Comparison of ENCODE assay signal across 30 cellular contexts in the genomic region with DNA sequence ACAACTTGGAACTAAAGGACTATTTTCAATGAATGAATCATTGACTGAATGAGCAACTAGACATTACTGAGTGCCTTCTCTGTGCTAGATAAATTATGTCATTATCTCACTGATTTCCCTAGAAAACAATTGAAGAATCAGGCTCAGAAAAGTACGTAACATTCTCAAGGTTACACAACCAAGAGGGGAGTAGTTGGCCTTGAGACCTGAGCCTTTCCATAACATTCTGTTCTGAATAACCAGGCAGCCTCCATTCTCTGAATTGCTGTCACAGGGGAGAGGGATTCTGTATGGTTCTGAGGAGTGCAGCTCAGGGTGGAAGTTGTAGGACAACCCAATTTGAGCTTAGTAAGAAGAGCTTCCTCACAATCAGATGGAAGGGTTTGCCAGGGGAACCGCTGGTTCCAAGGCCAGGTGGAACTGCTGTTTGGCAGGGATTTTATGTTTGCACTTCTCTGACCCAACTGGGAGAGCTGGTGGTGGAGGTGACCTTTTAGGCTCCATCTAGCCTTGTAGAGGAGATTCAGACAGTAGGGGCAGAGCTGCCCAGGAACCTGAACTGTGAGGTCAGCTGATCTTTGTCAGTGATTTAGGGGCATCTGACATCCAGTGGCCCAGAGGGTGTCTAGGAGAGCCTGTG. TPM values are rescaled to one million over a fixed set of nuclear protein-coding genes. Genes with fewer than 3 reads are reported as not detected.
A peak's percentile ranks its signal among the peaks of the same experiment; 100 is the strongest.
DNase-seq lines count a peak whose midpoint lies in the region; ATAC-seq and TF ChIP-seq lines count a peak whose summit lies in the region.
"Had no signal": no experiment of that assay in that cellular context is flagged by ENCODE, and none has a peak within 500 bp of the region (broad histone marks: within the 10 kb centered on the region; RNA-seq: fewer than 3 reads in every experiment).

No MANE protein-coding gene starts in this region.

- no peaks in the 10 kb centered on the region for H3K27me3 Mint-ChIP-seq in activated T-cell treated with anti-CD3 and anti-CD28 coated beads, Interleukin-2, amount 50 U/mL, for 72 hours (ENCODE audit: low read depth)
- H3K27me3 Mint-ChIP-seq in activated CD8-positive, alpha-beta T cell treated with anti-CD3 and anti-CD28 coated beads for 36 hours: no peaks in the 10 kb centered on the region
- H3K27me3 Mint-ChIP-seq: central memory CD8-positive, alpha-beta T cell; naive B cell had no signal

- H3K27ac ChIP-seq in spleen: peak overlapping the region in 5 of 8 donors; percentile 5 to 51 (median 25)
- no peak overlapping the region for H3K27ac ChIP-seq in hepatocyte
- H3K27ac ChIP-seq: gastroesophageal sphincter, left ventricle myocardium inferior, PC-9, skin epidermis, tibial nerve had no signal

- intact Hi-C loops in activated CD8-positive, alpha-beta T cell treated with anti-CD3 and anti-CD28 coated beads for 36 hours (cut with micrococcal nuclease): no loop called here
- intact Hi-C loops in spleen (cut with DNase I; ENCODE audit: low total_unique reads): no loop called here

- no peak overlapping the region for H3K4me3 Mint-ChIP-seq in activated T-cell treated with anti-CD3 and anti-CD28 coated beads, Interleukin-2, amount 50 U/mL, for 72 hours
- H3K4me3 Mint-ChIP-seq in activated CD8-positive, alpha-beta T cell treated with anti-CD3 and anti-CD28 coated beads for 36 hours: no peak overlapping the region
- H3K4me3 Mint-ChIP-seq: central memory CD8-positive, alpha-beta T cell; H9; mesothelial cell of epicardium; naive B cell; WTC11 had no signal

- H3K4me3 ChIP-seq in spleen: no peak overlapping the region
- H3K4me3 ChIP-seq in hepatocyte: no peak overlapping the region
- H3K4me3 ChIP-seq: gastroesophageal sphincter, left ventricle myocardium inferior, PC-9, skin epidermis, tibial nerve had no signal

- H4K20me1 ChIP-seq in hepatocyte (ENCODE audit: insufficient read depth, poor library complexity, severe bottlenecking): no peaks in the 10 kb centered on the region

- no peak overlapping the region for H3K4me2 ChIP-seq in hepatocyte
- H3K4me2 ChIP-seq: PC-9 had no signal

- H3K9me3 ChIP-seq in spleen (no peaks in the 10 kb centered on the region), hepatocyte (ENCODE audit: low read depth) (no peaks in the 10 kb centered on the region)
- H3K9me3 ChIP-seq: BE2C, Caco-2, gastroesophageal sphincter, left ventricle myocardium inferior, tibial nerve had no signal

- H2AFZ ChIP-seq in hepatocyte: no peak overlapping the region
- H2AFZ ChIP-seq: PC-9 had no signal

- H3K4me1 Mint-ChIP-seq in activated T-cell treated with anti-CD3 and anti-CD28 coated beads, Interleukin-2, amount 50 U/mL, for 72 hours (ENCODE audit: low read depth): peaks cover 21% of the 10 kb centered on the region
- H3K4me1 Mint-ChIP-seq in activated CD8-positive, alpha-beta T cell treated with anti-CD3 and anti-CD28 coated beads for 36 hours (ENCODE audit: low read depth): peaks cover 17% of the 10 kb centered on the region
- H3K4me1 Mint-ChIP-seq: H9, mesothelial cell of epicardium, WTC11 had no signal

- no peaks in the 10 kb centered on the region for H3K9me2 ChIP-seq in hepatocyte (replicated peaks; ENCODE audit: insufficient read depth)

- H3K27me3 ChIP-seq in spleen (replicated peaks in 1 of 7) (no peaks in the 10 kb centered on the region), hepatocyte (no peaks in the 10 kb centered on the region)
- H3K27me3 ChIP-seq: BE2C, gastroesophageal sphincter, tibial nerve had no signal

- H3K36me3 ChIP-seq in spleen (peaks cover 0 to 93% (median 70%) of the 10 kb centered on the region in 6 donors), hepatocyte (replicated peaks; ENCODE audit: insufficient read depth, low read depth) (no peaks in the 10 kb centered on the region)

- peak overlapping the region; percentile 30 for H3K27ac Mint-ChIP-seq in activated T-cell treated with anti-CD3 and anti-CD28 coated beads, Interleukin-2, amount 50 U/mL, for 72 hours
- peak overlapping the region; percentile 35 for H3K27ac Mint-ChIP-seq in activated CD8-positive, alpha-beta T cell treated with anti-CD3 and anti-CD28 coated beads for 36 hours
- H3K27ac Mint-ChIP-seq: mesothelial cell of epicardium, WTC11 had no signal

- DNase-seq in activated T-cell treated with anti-CD3 and anti-CD28 coated beads, Interleukin-2, amount 50 U/mL, for 72 hours: no peak
- no peak for DNase-seq in activated T-cell treated with anti-CD3 and anti-CD28 coated beads, Interleukin-2, amount 50 U/mL, for 48 hours
- no peak for DNase-seq in activated CD8-positive, alpha-beta T cell treated with anti-CD3 and anti-CD28 coated beads for 36 hours
- DNase-seq in left lobe of liver (ENCODE audit: low spot score): peak; percentile 85
- no peak for DNase-seq in spleen
- no peak for DNase-seq in NCI-H1694 (lab: John Stamatoyannopoulos, UW)
- DNase-seq in NOMO-1 (lab: John Stamatoyannopoulos, UW; ENCODE audit: unreplicated experiment in 2 of 2): no peak
- DNase-seq in hepatocyte (ENCODE audit: low spot score): no peak
- DNase-seq: activated naive CD4-positive, alpha-beta T cell; BE2C; Caco-2; dermis blood vessel endothelial cell; DMS79; GDM1; H9; hippocampal formation; left ventricle myocardium inferior; naive B cell; NCI-H1105; NCI-H1930; NCI-H524 treated with DMSO at 0.1 percent for 48 hours; PC-9; T1000 had no signal

- H3K9me3 Mint-ChIP-seq in activated T-cell treated with anti-CD3 and anti-CD28 coated beads, Interleukin-2, amount 50 U/mL, for 72 hours: no peaks in the 10 kb centered on the region
- H3K9me3 Mint-ChIP-seq in activated CD8-positive, alpha-beta T cell treated with anti-CD3 and anti-CD28 coated beads for 36 hours: no peaks in the 10 kb centered on the region
- H3K9me3 Mint-ChIP-seq: central memory CD8-positive, alpha-beta T cell; H9; mesothelial cell of epicardium; naive B cell; WTC11 had no signal

- no peaks in the 10 kb centered on the region for H3K79me2 ChIP-seq in hepatocyte

- peaks cover 10 to 32% of the 10 kb centered on the region in 2 donors for H3K36me3 Mint-ChIP-seq in activated T-cell treated with anti-CD3 and anti-CD28 coated beads, Interleukin-2, amount 50 U/mL, for 72 hours (ENCODE audit: insufficient read depth in 2 of 2)
- H3K36me3 Mint-ChIP-seq in activated CD8-positive, alpha-beta T cell treated with anti-CD3 and anti-CD28 coated beads for 36 hours (ENCODE audit: low read depth): peaks cover 60% of the 10 kb centered on the region

- ATAC-seq in activated T-cell treated with anti-CD3 and anti-CD28 coated beads, Interleukin-2, amount 50 U/mL, for 72 hours (replicated peaks in 1 of 2): no peak
- no peak for ATAC-seq in activated CD8-positive, alpha-beta T cell treated with anti-CD3 and anti-CD28 coated beads for 36 hours
- peak; percentile 91 for ATAC-seq in left lobe of liver
- ATAC-seq: gastroesophageal sphincter, Right ventricle myocardium inferior, WTC11 had no signal

- peaks cover 0 to 29% (median 3%) of the 10 kb centered on the region in 6 donors for H3K4me1 ChIP-seq in spleen
- H3K4me1 ChIP-seq in hepatocyte (ENCODE audit: insufficient read depth): no peaks in the 10 kb centered on the region
- H3K4me1 ChIP-seq: BE2C, Caco-2, gastroesophageal sphincter, left ventricle myocardium inferior, tibial nerve had no signal

- CTCF ChIA-PET in activated CD8-positive, alpha-beta T cell treated with anti-CD3 and anti-CD28 coated beads for 36 hours (lab: Charles Lee): no interaction called here

- POLR2A ChIA-PET in activated CD8-positive, alpha-beta T cell treated with anti-CD3 and anti-CD28 coated beads for 36 hours (lab: Charles Lee): no interaction called here

- no peak for TF ChIP-seq CTCF in activated CD8-positive, alpha-beta T cell treated with anti-CD3 and anti-CD28 coated beads for 36 hours (IDR thresholded peaks at IDR 0.05)
- TF ChIP-seq CTCF in spleen (IDR thresholded peaks at IDR 0.05 in 8 of 11, conservative IDR thresholded peaks at IDR 0.05 in 3 of 11) (no peak), hepatocyte (IDR thresholded peaks at IDR 0.05; ENCODE audit: poor library complexity) (no peak)

- no peak for TF ChIP-seq POLR2A in spleen (IDR thresholded peaks at IDR 0.05)

- WGBS in spleen, 5 donors: 60 to 86% (median 62%) methylated on average over 2 of the region's 2 CpGs
- 66% methylated on average over 2 of the region's 2 CpGs for WGBS in hepatocyte (ENCODE audit: low lambda C conversion rate, missing lambda C conversion rate)

RNA-seq across cellular contexts. Expression of a gene that starts 16.3 kb away (rescaled TPM):
- 10 to 100 TPM; 67.8 to 77.2 TPM for total RNA-seq in activated T-cell treated with anti-CD3 and anti-CD28 coated beads, Interleukin-2, amount 50 U/mL, for 72 hours
- 10 to 100 TPM; 66.9 to 70.5 TPM for total RNA-seq in activated CD8-positive, alpha-beta T cell treated with anti-CD3 and anti-CD28 coated beads for 36 hours
- 11.8 TPM for total RNA-seq in left lobe of liver
- total RNA-seq in spleen: 10 to 100 TPM; 14.4 to 21.0 (median 18.5) TPM
- 10 to 100 TPM; 14.6 to 18.0 (median 15.4) TPM for polyA plus RNA-seq in spleen
- total RNA-seq in hepatocyte: 13.3 and 13.6 TPM in 2 replicates
- polyA plus RNA-seq in hepatocyte: 6.5 and 8.4 TPM in 2 replicates

RNA-seq across cellular contexts. Expression of a gene that starts 36.8 kb away (rescaled TPM):
- 10 to 100 TPM in 1 of 2 donors, 1 to 10 TPM in 1; 9.9 to 13.2 TPM for total RNA-seq in activated T-cell treated with anti-CD3 and anti-CD28 coated beads, Interleukin-2, amount 50 U/mL, for 72 hours
- 1 to 10 TPM; 8.6 to 8.8 TPM for total RNA-seq in activated CD8-positive, alpha-beta T cell treated with anti-CD3 and anti-CD28 coated beads for 36 hours
- 5.5 TPM for total RNA-seq in left lobe of liver
- total RNA-seq in spleen: 10 to 100 TPM; 10.7 to 15.1 (median 11.9) TPM
- 1 to 10 TPM; 4.7 to 6.0 (median 4.9) TPM for polyA plus RNA-seq in spleen
- total RNA-seq in hepatocyte: 16.1 and 21.8 TPM in 2 replicates
- polyA plus RNA-seq in hepatocyte: 3.8 and 4.3 TPM in 2 replicates
